Comparison of ENCODE assay signal across 10 cellular contexts in genomic region chr3:142226474-142226873, GRCh38. TPM values are rescaled to one million over a fixed set of nuclear protein-coding genes. Genes with fewer than 3 reads are reported as not detected.
DNase-seq lines count a peak whose midpoint lies in the region; ATAC-seq and TF ChIP-seq lines count a peak whose summit lies in the region.
"Had no signal": no experiment of that assay in that cellular context is flagged by ENCODE, and none has a peak within 500 bp of the region (broad histone marks: within the 10 kb centered on the region; RNA-seq: fewer than 3 reads in every experiment).

No MANE protein-coding gene starts in this region.

- no peak overlapping the region for H2BK20ac ChIP-seq in H9 (ENCODE audit: low read depth, low read length, poor library complexity, severe bottlenecking)

- CTCF ChIA-PET in naive thymus-derived CD4-positive, alpha-beta T cell (lab: Charles Lee), result no interaction called here

- no peak overlapping the region for H3T11ph ChIP-seq in H9 (ENCODE audit: low read length)

- H3K27me3 ChIP-seq in H9 (ENCODE audit: insufficient read depth, low read length), result no peaks in the 10 kb centered on the region
- no peaks in the 10 kb centered on the region for H3K27me3 ChIP-seq in naive thymus-derived CD4-positive, alpha-beta T cell (ENCODE audit: control insufficient read depth in 2 of 2, insufficient read depth in 2 of 2, low read length in 2 of 2)

- H3K23me2 ChIP-seq in H9 (ENCODE audit: insufficient read length, low read depth, low read length, poor library complexity, severe bottlenecking), result peaks cover 6% of the 10 kb centered on the region

- H3K27ac ChIP-seq in H9 (ENCODE audit: insufficient read length, low read depth, low read length), result no peak overlapping the region
- H3K27ac ChIP-seq in naive thymus-derived CD4-positive, alpha-beta T cell (ENCODE audit: low read depth, low read length), result no peak overlapping the region

- H3K36me3 Mint-ChIP-seq in H9 (ENCODE audit: insufficient read depth in 1 of 3, low read depth in 3 of 3), result no peaks in the 10 kb centered on the region
- no peaks in the 10 kb centered on the region for H3K36me3 Mint-ChIP-seq in activated naive CD8-positive, alpha-beta T cell treated with anti-CD3 and anti-CD28 coated beads for 36 hours
- no peaks in the 10 kb centered on the region for H3K36me3 Mint-ChIP-seq in naive thymus-derived CD4-positive, alpha-beta T cell
- H3K36me3 Mint-ChIP-seq: IgD-negative memory B cell had no signal

- H2AFZ ChIP-seq in H9 (ENCODE audit: low read length), result peak overlapping the region; percentile 8

- H4K8ac ChIP-seq in H9 (replicated peaks; ENCODE audit: insufficient read length, low read depth, low read length), result no peak overlapping the region

- H3K9me3 ChIP-seq in H9 (ENCODE audit: control insufficient read depth, low read depth, low read length), result no peaks in the 10 kb centered on the region
- no peaks in the 10 kb centered on the region for H3K9me3 ChIP-seq in naive thymus-derived CD4-positive, alpha-beta T cell (ENCODE audit: control insufficient read depth in 2 of 3, low read length in 3 of 3)

- H3K4me3 Mint-ChIP-seq in H9, result peak overlapping the region; percentile 48 to 72
- peak overlapping the region; percentile 59 for H3K4me3 Mint-ChIP-seq in activated naive CD8-positive, alpha-beta T cell treated with anti-CD3 and anti-CD28 coated beads for 36 hours
- peak overlapping the region; percentile 62 to 94 (median 87) for H3K4me3 Mint-ChIP-seq in naive thymus-derived CD4-positive, alpha-beta T cell

- no peak for ATAC-seq in naive thymus-derived CD4-positive, alpha-beta T cell

- H3K18ac ChIP-seq in H9 (ENCODE audit: insufficient read length, low read depth, low read length), result no peak overlapping the region

- no peak overlapping the region for H2AK5ac ChIP-seq in H9 (ENCODE audit: insufficient read length, low read length)

- H3K56ac ChIP-seq in H9 (ENCODE audit: insufficient read length, low read depth, low read length), result no peak overlapping the region

- no peak overlapping the region for H4K91ac ChIP-seq in H9 (ENCODE audit: insufficient read length, low read depth, low read length)

- no peaks in the 10 kb centered on the region for H3K79me1 ChIP-seq in H9 (ENCODE audit: insufficient read depth, low read depth, low read length, poor library complexity, severe bottlenecking)

- H3K27ac Mint-ChIP-seq in H9, result no peak overlapping the region
- H3K27ac Mint-ChIP-seq in activated naive CD8-positive, alpha-beta T cell treated with anti-CD3 and anti-CD28 coated beads for 36 hours, result no peak overlapping the region
- peak overlapping the region in 3 of 9 donors; percentile 18 to 45 (median 33) for H3K27ac Mint-ChIP-seq in naive thymus-derived CD4-positive, alpha-beta T cell

- H3K23ac ChIP-seq in H9 (ENCODE audit: insufficient read length, low read depth, low read length), result no peak overlapping the region

- H2BK120ac ChIP-seq in H9 (ENCODE audit: low read depth, low read length, poor library complexity, severe bottlenecking), result no peak overlapping the region

- no peak overlapping the region for H3K14ac ChIP-seq in H9 (ENCODE audit: insufficient read depth, low read length)

- no peak overlapping the region for H3K4me2 ChIP-seq in H9 (ENCODE audit: insufficient read depth, insufficient read length, low read length)

- no peak overlapping the region for H2BK15ac ChIP-seq in H9 (ENCODE audit: low read depth, low read length)

- no peak overlapping the region for H3K4ac ChIP-seq in H9 (ENCODE audit: low read depth, low read length)

- H3K4me3 ChIP-seq in naive thymus-derived CD4-positive, alpha-beta T cell (ENCODE audit: low read length), result no peak overlapping the region

- no peak overlapping the region for H2BK5ac ChIP-seq in H9 (ENCODE audit: insufficient read length, low read length)

- DNase-seq in SKM-1 treated with dmso at 0.1 percent for 144 hours (lab: John Stamatoyannopoulos, UW; ENCODE audit: unreplicated experiment) (peak; percentile 13), SKM-1 (lab: John Stamatoyannopoulos, UW; ENCODE audit: unreplicated experiment) (no peak), H9 (no peak), NCI-H146 treated with DMSO at 0.1 percent for 48 hours (lab: John Stamatoyannopoulos, UW; ENCODE audit: unreplicated experiment) (no peak), HT-29 (ENCODE audit: low spot score) (no peak), ecto neural progenitor cell (ENCODE audit: low spot score) (no peak)
- no peak for DNase-seq in activated naive CD8-positive, alpha-beta T cell treated with anti-CD3 and anti-CD28 coated beads for 36 hours
- no peak for DNase-seq in naive thymus-derived CD4-positive, alpha-beta T cell

- H3K4me1 ChIP-seq in H9 (ENCODE audit: insufficient read depth, low read length), result no peaks in the 10 kb centered on the region
- H3K4me1 ChIP-seq in naive thymus-derived CD4-positive, alpha-beta T cell (ENCODE audit: control insufficient read depth in 2 of 2, insufficient read depth in 2 of 2, low read length in 2 of 2), result no peaks in the 10 kb centered on the region

- no peak overlapping the region for H2BK12ac ChIP-seq in H9 (ENCODE audit: insufficient read length, low read depth, low read length)

- no peaks in the 10 kb centered on the region for H3K36me3 ChIP-seq in naive thymus-derived CD4-positive, alpha-beta T cell (ENCODE audit: control insufficient read depth in 2 of 3, insufficient read depth in 3 of 3, low read length in 3 of 3)

- WGBS in H9 (ENCODE audit: extremely low coverage, insufficient read length, low lambda C conversion rate), result no CpG with 5 or more reads among the region's 6 CpGs

- peaks cover 10 to 12% of the 10 kb centered on the region in 2 experiments for H3K4me1 Mint-ChIP-seq in H9
- peaks cover 18% of the 10 kb centered on the region for H3K4me1 Mint-ChIP-seq in activated naive CD8-positive, alpha-beta T cell treated with anti-CD3 and anti-CD28 coated beads for 36 hours
- H3K4me1 Mint-ChIP-seq in naive thymus-derived CD4-positive, alpha-beta T cell, result peaks cover 0 to 21% (median 16%) of the 10 kb centered on the region in 7 donors

- TF ChIP-seq CTCF in H9 (conservative IDR thresholded peaks at IDR 0.05), result peak; percentile 55; the same call in 2 of the 3 replicates

- no peaks in the 10 kb centered on the region for H3K27me3 Mint-ChIP-seq in H9 (ENCODE audit: low read depth)
- no peaks in the 10 kb centered on the region for H3K27me3 Mint-ChIP-seq in activated naive CD8-positive, alpha-beta T cell treated with anti-CD3 and anti-CD28 coated beads for 36 hours
- H3K27me3 Mint-ChIP-seq in naive thymus-derived CD4-positive, alpha-beta T cell, result no peaks in the 10 kb centered on the region
- H3K27me3 Mint-ChIP-seq: central memory CD8-positive, alpha-beta T cell; IgD-negative memory B cell had no signal

- intact Hi-C loops in naive thymus-derived CD4-positive, alpha-beta T cell (cut with micrococcal nuclease), result loop anchor here (5.0 to 10.0 kb wide), 4 partner anchors 199 to 496 kb away; partner anchors contain the start of genes ATR (in 1 of the 2), TRPC1 (in 1 of the 2) and XRN1 (in 1 of the 2)

- POLR2A ChIA-PET in naive thymus-derived CD4-positive, alpha-beta T cell (lab: Charles Lee), result no interaction called here

- no peaks in the 10 kb centered on the region for H4K20me1 ChIP-seq in H9 (ENCODE audit: control insufficient read depth, insufficient read depth, insufficient read length)

- no peak overlapping the region for H4K5ac ChIP-seq in H9 (ENCODE audit: insufficient read length, low read depth, low read length)

- no peak overlapping the region for H3K9ac ChIP-seq in H9 (ENCODE audit: extremely low read depth, insufficient read length, low read length)

- peaks cover 0 to 2% of the 10 kb centered on the region in 2 experiments; a peak in 1 of 5 replicates for H3K9me3 Mint-ChIP-seq in H9
- no peaks in the 10 kb centered on the region for H3K9me3 Mint-ChIP-seq in activated naive CD8-positive, alpha-beta T cell treated with anti-CD3 and anti-CD28 coated beads for 36 hours
- peaks cover 0 to 3% (median 0%) of the 10 kb centered on the region in 11 donors for H3K9me3 Mint-ChIP-seq in naive thymus-derived CD4-positive, alpha-beta T cell
- H3K9me3 Mint-ChIP-seq: central memory CD8-positive, alpha-beta T cell; IgD-negative memory B cell had no signal

- H3K79me2 ChIP-seq in H9 (ENCODE audit: insufficient read depth, low read length), result no peaks in the 10 kb centered on the region

RNA-seq across cellular contexts. Expression of gene GK5, which starts 1.1 kb away (rescaled TPM):
- 10.7 and 13.2 TPM in 2 replicates for total RNA-seq in H9 (2021)
- 10 to 100 TPM in 1 of 2 experiments, 1 to 10 TPM in 1; 10.0 to 10.8 TPM for total RNA-seq in activated naive CD8-positive, alpha-beta T cell treated with anti-CD3 and anti-CD28 coated beads for 36 hours
- total RNA-seq in naive thymus-derived CD4-positive, alpha-beta T cell, result 10 to 100 TPM; 13.8 to 29.5 (median 16.2) TPM
- 1 to 10 TPM; 4.3 to 5.9 TPM for polyA plus RNA-seq in naive thymus-derived CD4-positive, alpha-beta T cell
- total RNA-seq in HT-29 (2014; rRNA removed; shearing (Covaris generic)), result 7.4 and 11.4 TPM in 2 replicates
